In genomic region chr7:97541188-97541587, GRCh38 we compare ENCODE assay signal across 35 cellular contexts.
"Had no signal": no experiment of that assay in that cellular context is flagged by ENCODE, and none has a peak within 500 bp of the region (broad histone marks: within the 10 kb centered on the region; RNA-seq: fewer than 3 reads in every experiment).

No MANE protein-coding gene starts in this region.

- H3K27me3 ChIP-seq: MG63 had no signal

- H3K4me3 ChIP-seq: MG63 had no signal

- H3K9me3 ChIP-seq: MG63 had no signal

- DNase-seq: Karpas-422, Kasumi-1, KBM-7, KG1, MG63, MM.1S, MV-4-11, NCI-H1048, NCI-H1092, NCI-H1092 treated with DMSO at 0.1 percent for 48 hours, NCI-H1105, NCI-H1105 treated with DMSO at 0.1 percent for 48 hours, NCI-H1417, NCI-H1417 treated with DMSO at 0.1 percent for 48 hours, NCI-H1436, NCI-H1436 treated with DMSO at 0.1 percent for 48 hours, NCI-H146, NCI-H1694, NCI-H1694 treated with DMSO at 0.1 percent for 48 hours, NCI-H187, NCI-H187 treated with DMSO at 0.1 percent for 48 hours, NCI-H1930, NCI-H2029, NCI-H2029 treated with DMSO at 0.1 percent for 48 hours, NCI-H2081, NCI-H2081 treated with DMSO at 0.1 percent for 48 hours, NCI-H2107, NCI-H2171 treated with DMSO at 0.1 percent for 48 hours, NCI-H2227 treated with DMSO at 0.1 percent for 48 hours, NCI-H226, NCI-H345, NCI-H446, NCI-H446 treated with DMSO at 0.1 percent for 48 hours, NCI-H510A had no signal

- H3K27ac ChIP-seq: KMS-11 had no signal

- H3K4me2 ChIP-seq: KMS-11 had no signal

- H3K9ac ChIP-seq: KMS-11 had no signal

- H3K36me3 ChIP-seq: MG63 had no signal
